In genomic region chr10:21526952-21527633, GRCh38 we compare ENCODE assay signal across 2 cellular contexts.
TF ChIP-seq lines count a peak whose summit lies in the region.

No MANE protein-coding gene starts in this region.

TF ChIP-seq in SK-N-SH, 30 proteins besides CTCF, POLR2A, EP300 and RAD21:
- TF ChIP-seq TAF1 (IDR thresholded peaks at IDR 0.05; ENCODE audit: borderline replicate concordance, low read depth, low read length) (peak; percentile 48), YY1 (IDR thresholded peaks at IDR 0.05; ENCODE audit: low read depth) (peak; percentile 12; the same call in 1 of the 2 replicates), NRF1 (IDR thresholded peaks at IDR 0.05; ENCODE audit: low read depth, low read length) (no peak), NFIC (IDR thresholded peaks at IDR 0.05; ENCODE audit: borderline replicate concordance) (no peak; the same call in 1 of the 2 replicates), GABPA (IDR thresholded peaks at IDR 0.05; ENCODE audit: low read depth) (no peak)
TF ChIP-seq in SK-N-SH: peak in this region for 2.

TF ChIP-seq in GM12878, 131 proteins besides CTCF, POLR2A, EP300 and RAD21:
- no peak for TF ChIP-seq SREBF2 (IDR thresholded peaks at IDR 0.05; ENCODE audit: low read length)
- peak; percentile 54; the same call in 1 of the 2 replicates for TF ChIP-seq GATAD2B (conservative IDR thresholded peaks at IDR 0.05; ENCODE audit: low read depth)
- no peak for TF ChIP-seq KAT2A (conservative IDR thresholded peaks at IDR 0.05; ENCODE audit: control insufficient read depth, low read depth, low read length)
- no peak for TF ChIP-seq CEBPB (IDR thresholded peaks at IDR 0.05; ENCODE audit: borderline replicate concordance in 1 of 2, low read depth in 2 of 2, low read length in 2 of 2)
- TF ChIP-seq TARDBP (IDR thresholded peaks at IDR 0.05; ENCODE audit: borderline replicate concordance), result no peak
- TF ChIP-seq CHD2 (IDR thresholded peaks at IDR 0.05; ENCODE audit: borderline replicate concordance, low read depth, low read length), result no peak
- peak; percentile 16; the same call in 1 of the 2 replicates for TF ChIP-seq NBN (IDR thresholded peaks at IDR 0.05)
- no peak for TF ChIP-seq NFYA (IDR thresholded peaks at IDR 0.05; ENCODE audit: borderline replicate concordance, low read depth, low read length)
- TF ChIP-seq MYC (IDR thresholded peaks at IDR 0.05; ENCODE audit: insufficient read depth, insufficient read length, insufficient replicate concordance, low read length, severe bottlenecking), result no peak
- TF ChIP-seq BHLHE40 (IDR thresholded peaks at IDR 0.05; ENCODE audit: borderline replicate concordance in 1 of 2, low read depth in 2 of 2, low read length in 1 of 2), result peak in 1 of 2 experiments; percentile 34; a peak in 1 of 4 replicates
- TF ChIP-seq CBFB (IDR thresholded peaks at IDR 0.05; ENCODE audit: low read depth), result no peak
- TF ChIP-seq CHD4 (IDR thresholded peaks at IDR 0.05), result no peak
- TF ChIP-seq MXI1 (IDR thresholded peaks at IDR 0.05; ENCODE audit: low read depth, low read length), result no peak
- 0 out of 2 replicates have a peak, but pooled peaks have one; percentile 3 for TF ChIP-seq ASH2L (IDR thresholded peaks at IDR 0.05; ENCODE audit: borderline replicate concordance, low read depth)
- no peak for TF ChIP-seq NR2F1 (conservative IDR thresholded peaks at IDR 0.05)
- TF ChIP-seq POLR2AphosphoS5 (IDR thresholded peaks at IDR 0.05; ENCODE audit: low read length), result no peak
- TF ChIP-seq, protein P1, sequence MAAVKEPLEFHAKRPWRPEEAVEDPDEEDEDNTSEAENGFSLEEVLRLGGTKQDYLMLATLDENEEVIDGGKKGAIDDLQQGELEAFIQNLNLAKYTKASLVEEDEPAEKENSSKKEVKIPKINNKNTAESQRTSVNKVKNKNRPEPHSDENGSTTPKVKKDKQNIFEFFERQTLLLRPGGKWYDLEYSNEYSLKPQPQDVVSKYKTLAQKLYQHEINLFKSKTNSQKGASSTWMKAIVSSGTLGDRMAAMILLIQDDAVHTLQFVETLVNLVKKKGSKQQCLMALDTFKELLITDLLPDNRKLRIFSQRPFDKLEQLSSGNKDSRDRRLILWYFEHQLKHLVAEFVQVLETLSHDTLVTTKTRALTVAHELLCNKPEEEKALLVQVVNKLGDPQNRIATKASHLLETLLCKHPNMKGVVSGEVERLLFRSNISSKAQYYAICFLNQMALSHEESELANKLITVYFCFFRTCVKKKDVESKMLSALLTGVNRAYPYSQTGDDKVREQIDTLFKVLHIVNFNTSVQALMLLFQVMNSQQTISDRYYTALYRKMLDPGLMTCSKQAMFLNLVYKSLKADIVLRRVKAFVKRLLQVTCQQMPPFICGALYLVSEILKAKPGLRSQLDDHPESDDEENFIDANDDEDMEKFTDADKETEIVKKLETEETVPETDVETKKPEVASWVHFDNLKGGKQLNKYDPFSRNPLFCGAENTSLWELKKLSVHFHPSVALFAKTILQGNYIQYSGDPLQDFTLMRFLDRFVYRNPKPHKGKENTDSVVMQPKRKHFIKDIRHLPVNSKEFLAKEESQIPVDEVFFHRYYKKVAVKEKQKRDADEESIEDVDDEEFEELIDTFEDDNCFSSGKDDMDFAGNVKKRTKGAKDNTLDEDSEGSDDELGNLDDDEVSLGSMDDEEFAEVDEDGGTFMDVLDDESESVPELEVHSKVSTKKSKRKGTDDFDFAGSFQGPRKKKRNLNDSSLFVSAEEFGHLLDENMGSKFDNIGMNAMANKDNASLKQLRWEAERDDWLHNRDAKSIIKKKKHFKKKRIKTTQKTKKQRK (IDR thresholded peaks at IDR 0.05; ENCODE audit: low read depth, low read length), result no peak
- 0 out of 2 replicates have a peak, but pooled peaks have one; percentile 16 for TF ChIP-seq MAX (IDR thresholded peaks at IDR 0.05; ENCODE audit: low read depth, low read length)
- TF ChIP-seq PAX5 (IDR thresholded peaks at IDR 0.05; ENCODE audit: borderline replicate concordance, low read depth, low read length), result no peak
- TF ChIP-seq, protein P2, sequence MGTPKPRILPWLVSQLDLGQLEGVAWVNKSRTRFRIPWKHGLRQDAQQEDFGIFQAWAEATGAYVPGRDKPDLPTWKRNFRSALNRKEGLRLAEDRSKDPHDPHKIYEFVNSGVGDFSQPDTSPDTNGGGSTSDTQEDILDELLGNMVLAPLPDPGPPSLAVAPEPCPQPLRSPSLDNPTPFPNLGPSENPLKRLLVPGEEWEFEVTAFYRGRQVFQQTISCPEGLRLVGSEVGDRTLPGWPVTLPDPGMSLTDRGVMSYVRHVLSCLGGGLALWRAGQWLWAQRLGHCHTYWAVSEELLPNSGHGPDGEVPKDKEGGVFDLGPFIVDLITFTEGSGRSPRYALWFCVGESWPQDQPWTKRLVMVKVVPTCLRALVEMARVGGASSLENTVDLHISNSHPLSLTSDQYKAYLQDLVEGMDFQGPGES (IDR thresholded peaks at IDR 0.05), result no peak
- TF ChIP-seq IKZF1 (conservative IDR thresholded peaks at IDR 0.05), result peak; percentile 29; the same call in 1 of the 2 replicates
- TF ChIP-seq NRF1 (conservative IDR thresholded peaks at IDR 0.05; ENCODE audit: low read depth, low read length), result no peak
- no peak for TF ChIP-seq ZNF384 (IDR thresholded peaks at IDR 0.05; ENCODE audit: borderline replicate concordance, low read depth, low read length)
- TF ChIP-seq, protein P3, sequence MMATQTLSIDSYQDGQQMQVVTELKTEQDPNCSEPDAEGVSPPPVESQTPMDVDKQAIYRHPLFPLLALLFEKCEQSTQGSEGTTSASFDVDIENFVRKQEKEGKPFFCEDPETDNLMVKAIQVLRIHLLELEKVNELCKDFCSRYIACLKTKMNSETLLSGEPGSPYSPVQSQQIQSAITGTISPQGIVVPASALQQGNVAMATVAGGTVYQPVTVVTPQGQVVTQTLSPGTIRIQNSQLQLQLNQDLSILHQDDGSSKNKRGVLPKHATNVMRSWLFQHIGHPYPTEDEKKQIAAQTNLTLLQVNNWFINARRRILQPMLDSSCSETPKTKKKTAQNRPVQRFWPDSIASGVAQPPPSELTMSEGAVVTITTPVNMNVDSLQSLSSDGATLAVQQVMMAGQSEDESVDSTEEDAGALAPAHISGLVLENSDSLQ (IDR thresholded peaks at IDR 0.05), result no peak
- TF ChIP-seq JUNB (IDR thresholded peaks at IDR 0.05), result no peak
- TF ChIP-seq EZH2 (IDR thresholded peaks at IDR 0.05; ENCODE audit: borderline replicate concordance, control insufficient read depth, low read depth, low read length), result no peak
- TF ChIP-seq, protein P4, sequence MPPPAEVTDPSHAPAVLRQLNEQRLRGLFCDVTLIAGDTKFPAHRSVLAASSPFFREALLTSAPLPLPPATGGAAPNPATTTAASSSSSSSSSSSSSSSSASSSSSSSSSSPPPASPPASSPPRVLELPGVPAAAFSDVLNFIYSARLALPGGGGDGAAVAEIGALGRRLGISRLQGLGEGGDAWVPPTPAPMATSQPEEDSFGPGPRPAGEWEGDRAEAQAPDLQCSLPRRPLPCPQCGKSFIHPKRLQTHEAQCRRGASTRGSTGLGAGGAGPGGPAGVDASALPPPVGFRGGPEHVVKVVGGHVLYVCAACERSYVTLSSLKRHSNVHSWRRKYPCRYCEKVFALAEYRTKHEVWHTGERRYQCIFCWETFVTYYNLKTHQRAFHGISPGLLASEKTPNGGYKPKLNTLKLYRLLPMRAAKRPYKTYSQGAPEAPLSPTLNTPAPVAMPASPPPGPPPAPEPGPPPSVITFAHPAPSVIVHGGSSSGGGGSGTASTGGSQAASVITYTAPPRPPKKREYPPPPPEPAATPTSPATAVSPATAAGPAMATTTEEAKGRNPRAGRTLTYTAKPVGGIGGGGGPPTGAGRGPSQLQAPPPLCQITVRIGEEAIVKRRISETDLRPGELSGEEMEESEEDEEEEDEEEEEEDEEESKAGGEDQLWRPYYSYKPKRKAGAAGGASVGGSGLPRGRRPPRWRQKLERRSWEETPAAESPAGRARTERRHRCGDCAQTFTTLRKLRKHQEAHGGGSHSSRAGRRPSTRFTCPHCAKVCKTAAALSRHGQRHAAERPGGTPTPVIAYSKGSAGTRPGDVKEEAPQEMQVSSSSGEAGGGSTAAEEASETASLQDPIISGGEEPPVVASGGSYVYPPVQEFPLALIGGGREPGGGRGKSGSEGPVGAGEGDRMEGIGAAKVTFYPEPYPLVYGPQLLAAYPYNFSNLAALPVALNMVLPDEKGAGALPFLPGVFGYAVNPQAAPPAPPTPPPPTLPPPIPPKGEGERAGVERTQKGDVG (CRISPR knock-in tag; IDR thresholded peaks at IDR 0.05), result no peak
- TF ChIP-seq PAX8 (IDR thresholded peaks at IDR 0.05), result no peak
- no peak for TF ChIP-seq POU2F2 (IDR thresholded peaks at IDR 0.05; ENCODE audit: borderline replicate concordance, low read depth, low read length)
- TF ChIP-seq, protein P5, sequence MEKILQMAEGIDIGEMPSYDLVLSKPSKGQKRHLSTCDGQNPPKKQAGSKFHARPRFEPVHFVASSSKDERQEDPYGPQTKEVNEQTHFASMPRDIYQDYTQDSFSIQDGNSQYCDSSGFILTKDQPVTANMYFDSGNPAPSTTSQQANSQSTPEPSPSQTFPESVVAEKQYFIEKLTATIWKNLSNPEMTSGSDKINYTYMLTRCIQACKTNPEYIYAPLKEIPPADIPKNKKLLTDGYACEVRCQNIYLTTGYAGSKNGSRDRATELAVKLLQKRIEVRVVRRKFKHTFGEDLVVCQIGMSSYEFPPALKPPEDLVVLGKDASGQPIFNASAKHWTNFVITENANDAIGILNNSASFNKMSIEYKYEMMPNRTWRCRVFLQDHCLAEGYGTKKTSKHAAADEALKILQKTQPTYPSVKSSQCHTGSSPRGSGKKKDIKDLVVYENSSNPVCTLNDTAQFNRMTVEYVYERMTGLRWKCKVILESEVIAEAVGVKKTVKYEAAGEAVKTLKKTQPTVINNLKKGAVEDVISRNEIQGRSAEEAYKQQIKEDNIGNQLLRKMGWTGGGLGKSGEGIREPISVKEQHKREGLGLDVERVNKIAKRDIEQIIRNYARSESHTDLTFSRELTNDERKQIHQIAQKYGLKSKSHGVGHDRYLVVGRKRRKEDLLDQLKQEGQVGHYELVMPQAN (conservative IDR thresholded peaks at IDR 0.05), result 0 out of 2 replicates have a peak, but pooled peaks have one; percentile 27
- no peak for TF ChIP-seq KDM1A (IDR thresholded peaks at IDR 0.05; ENCODE audit: borderline replicate concordance)
- TF ChIP-seq YY1 (IDR thresholded peaks at IDR 0.05; ENCODE audit: low read depth, low read length), result 0 out of 2 replicates have a peak, but pooled peaks have one; percentile 48
- no peak for TF ChIP-seq STAT3 (IDR thresholded peaks at IDR 0.05; ENCODE audit: low read depth, low read length)
- no peak for TF ChIP-seq IKZF2 (IDR thresholded peaks at IDR 0.05)
- TF ChIP-seq SUZ12 (IDR thresholded peaks at IDR 0.05; ENCODE audit: unreplicated experiment), result no peak
- no peak for TF ChIP-seq CREB1 (IDR thresholded peaks at IDR 0.05; ENCODE audit: low read depth)
- no peak for TF ChIP-seq BACH1 (IDR thresholded peaks at IDR 0.05; ENCODE audit: borderline replicate concordance)
- no peak for TF ChIP-seq FOS (IDR thresholded peaks at IDR 0.05; ENCODE audit: borderline replicate concordance, extremely low read depth, insufficient read length)
- no peak for TF ChIP-seq PML (IDR thresholded peaks at IDR 0.05; ENCODE audit: low read length)
- TF ChIP-seq MYB (IDR thresholded peaks at IDR 0.05; ENCODE audit: borderline replicate concordance, low read depth, low read length), result no peak
- TF ChIP-seq NR2C1 (IDR thresholded peaks at IDR 0.05), result no peak
TF ChIP-seq in GM12878: peak in this region for 8.
